12 cellular contexts compared by ENCODE assay signal in the genomic region with DNA sequence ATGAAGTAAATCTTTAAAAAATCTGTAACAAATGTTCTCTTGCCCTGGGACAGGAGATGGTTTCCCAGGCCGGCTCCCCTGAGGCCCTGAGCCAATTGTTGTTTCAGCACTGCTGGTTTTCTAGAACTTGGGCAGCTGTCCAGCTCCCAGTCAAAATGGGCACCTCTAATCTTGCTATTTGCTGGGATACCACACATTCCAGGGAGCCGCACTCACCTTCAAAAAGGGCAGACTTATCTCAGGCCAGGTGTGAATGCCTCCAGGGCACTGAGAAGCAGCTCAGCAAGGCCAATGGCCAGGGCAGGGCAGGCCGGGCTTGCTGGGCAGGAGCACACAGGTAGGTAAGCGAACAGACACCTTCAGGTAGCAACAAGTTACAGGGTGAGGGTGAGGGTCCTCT. TPM values are rescaled to one million over a fixed set of nuclear protein-coding genes. Genes with fewer than 3 reads are reported as not detected.
A peak's percentile ranks its signal among the peaks of the same experiment; 100 is the strongest.
DNase-seq lines count a peak whose midpoint lies in the region; ATAC-seq and TF ChIP-seq lines count a peak whose summit lies in the region.
"Had no signal": no experiment of that assay in that cellular context is flagged by ENCODE, and none has a peak within 500 bp of the region (broad histone marks: within the 10 kb centered on the region; RNA-seq: fewer than 3 reads in every experiment).

No MANE protein-coding gene starts in this region.

- ATAC-seq in Right ventricle myocardium inferior = peak; percentile 9
- ATAC-seq in esophagus mucosa = peak; percentile 48
- ATAC-seq in lung (ENCODE audit: insufficient read depth, low FRiP score) = peak; percentile 67
- ATAC-seq in naive thymus-derived CD8-positive, alpha-beta T cell = no peak
- ATAC-seq: CD8-positive, alpha-beta T cell had no signal

- H3K27ac Mint-ChIP-seq in glutamatergic neuron (ENCODE audit: unreplicated experiment) = no peak overlapping the region
- no peak overlapping the region for H3K27ac Mint-ChIP-seq in naive thymus-derived CD8-positive, alpha-beta T cell
- H3K27ac Mint-ChIP-seq: CD8-positive, alpha-beta T cell had no signal

- H3K27me3 Mint-ChIP-seq in glutamatergic neuron (ENCODE audit: unreplicated experiment) = no peaks in the 10 kb centered on the region
- H3K27me3 Mint-ChIP-seq in naive thymus-derived CD8-positive, alpha-beta T cell = no peaks in the 10 kb centered on the region

- intact Hi-C loops in Right ventricle myocardium inferior (cut with DNase I) = no loop called here
- intact Hi-C loops in cardiac septum (cut with DNase I) = no loop called here

- H3K9me3 ChIP-seq in lung (ENCODE audit: control insufficient read depth in 2 of 2, insufficient read depth in 1 of 2, low read length in 1 of 2) = no peaks in the 10 kb centered on the region

- no peak overlapping the region for H3K4me3 ChIP-seq in lung

- H3K36me3 ChIP-seq in lung (ENCODE audit: control insufficient read depth in 2 of 2, insufficient read depth in 2 of 2, low read length in 2 of 2) = peaks cover 0 to 2% of the 10 kb centered on the region in 2 donors

- H3K4me1 ChIP-seq in lung (ENCODE audit: control insufficient read depth in 2 of 2, insufficient read depth in 2 of 2, low read length in 2 of 2) = peaks cover 0 to 4% of the 10 kb centered on the region in 2 donors

- no peaks in the 10 kb centered on the region for H3K27me3 ChIP-seq in lung (ENCODE audit: control insufficient read depth, insufficient read depth)

- DNase-seq in Right ventricle myocardium inferior (ENCODE audit: missing footprints) = peak; percentile 61
- DNase-seq in cardiac septum (ENCODE audit: low spot score) = no peak
- peak; percentile 80 for DNase-seq in lung (ENCODE audit: low spot score)
- DNase-seq in SKM-1 (lab: John Stamatoyannopoulos, UW; ENCODE audit: unreplicated experiment) = no peak
- DNase-seq in glutamatergic neuron = no peak
- no peak for DNase-seq in naive thymus-derived CD8-positive, alpha-beta T cell
- DNase-seq in KG1 (lab: John Stamatoyannopoulos, UW) = no peak
- DNase-seq: activated CD4-positive, alpha-beta T cell treated with anti-CD3 and anti-CD28 coated beads, Interleukin-2, amount 50 U/mL, for 48 hours; activated effector memory CD4-positive, alpha-beta T cell treated with Interleukin-2 at 50 U/mL for 16 hours; CD8-positive, alpha-beta T cell had no signal

- TF ChIP-seq CTCF in lung (IDR thresholded peaks at IDR 0.05; ENCODE audit: control extremely low read depth, extremely low read depth) = no peak
- no peak for TF ChIP-seq CTCF in glutamatergic neuron (IDR thresholded peaks at IDR 0.05; ENCODE audit: partially characterized antibody, unreplicated experiment)

- peak overlapping the region in 1 of 2 donors; percentile 60 for H3K27ac ChIP-seq in lung (ENCODE audit: low read depth in 1 of 2, low read length in 1 of 2)
- H3K27ac ChIP-seq: 22Rv1 had no signal

- POLR2A ChIA-PET in naive thymus-derived CD8-positive, alpha-beta T cell (lab: Charles Lee) = no interaction called here

- peaks cover 2% of the 10 kb centered on the region for H3K9me3 Mint-ChIP-seq in glutamatergic neuron (ENCODE audit: unreplicated experiment)
- no peaks in the 10 kb centered on the region for H3K9me3 Mint-ChIP-seq in naive thymus-derived CD8-positive, alpha-beta T cell
- H3K9me3 Mint-ChIP-seq: CD8-positive, alpha-beta T cell had no signal

- H3K36me3 Mint-ChIP-seq in glutamatergic neuron (ENCODE audit: unreplicated experiment) = peaks cover 4% of the 10 kb centered on the region
- peaks cover 5 to 32% (median 22%) of the 10 kb centered on the region in 3 donors for H3K36me3 Mint-ChIP-seq in naive thymus-derived CD8-positive, alpha-beta T cell

- WGBS in lung, 2 donors = 61 to 77% methylated on average over 4 of the region's 4 CpGs

- H3K4me1 Mint-ChIP-seq in glutamatergic neuron (ENCODE audit: low read depth, unreplicated experiment) = no peaks in the 10 kb centered on the region
- H3K4me1 Mint-ChIP-seq in naive thymus-derived CD8-positive, alpha-beta T cell = peaks cover 0 to 2% (median 0%) of the 10 kb centered on the region in 4 donors

- H3K4me3 Mint-ChIP-seq in glutamatergic neuron (ENCODE audit: unreplicated experiment) = no peak overlapping the region
- H3K4me3 Mint-ChIP-seq in naive thymus-derived CD8-positive, alpha-beta T cell = no peak overlapping the region
- H3K4me3 Mint-ChIP-seq: CD8-positive, alpha-beta T cell had no signal

RNA-seq across cellular contexts. Expression of a gene that starts 24.4 kb away (rescaled TPM):
- total RNA-seq in Right ventricle myocardium inferior (31.9 TPM), cardiac septum (22.6 TPM), esophagus mucosa (145 TPM), lung (10 to 100 TPM; 24.2 to 32.1 TPM), glutamatergic neuron (ENCODE audit: unreplicated experiment) (15.9 TPM)
- polyA plus RNA-seq in lung = 10 to 100 TPM; 10.2 to 17.8 TPM
- total RNA-seq in naive thymus-derived CD8-positive, alpha-beta T cell = 1 to 10 TPM; 6.8 to 8.6 TPM
- 1 to 10 TPM; 1.3 to 4.8 (median 2.6) TPM for polyA plus RNA-seq in naive thymus-derived CD8-positive, alpha-beta T cell

RNA-seq across cellular contexts. Expression of a gene that starts 39.9 kb away (rescaled TPM):
- total RNA-seq in Right ventricle myocardium inferior (8.7 TPM), cardiac septum (13.8 TPM), esophagus mucosa (10.6 TPM), lung (10 to 100 TPM; 10.9 to 25.8 TPM), glutamatergic neuron (ENCODE audit: unreplicated experiment) (229 TPM)
- 1 to 10 TPM; 3.8 TPM for polyA plus RNA-seq in lung
- total RNA-seq in naive thymus-derived CD8-positive, alpha-beta T cell = 10 to 100 TPM; 27.5 to 32.3 TPM
- 10 to 100 TPM; 13.8 to 22.0 (median 16.8) TPM for polyA plus RNA-seq in naive thymus-derived CD8-positive, alpha-beta T cell

RNA-seq across cellular contexts. Expression of a gene that starts 40.2 kb away (rescaled TPM):
- total RNA-seq in Right ventricle myocardium inferior (0.84 TPM), cardiac septum (1.2 TPM), esophagus mucosa (8.0 TPM), lung (1 to 10 TPM in 1 of 2 donors, under 1 TPM in 1; 1.00 to 2.4 TPM), glutamatergic neuron (ENCODE audit: unreplicated experiment) (not detected)
- 1 to 10 TPM; 1.3 to 1.4 TPM for polyA plus RNA-seq in lung
- under 1 TPM; 0.62 to 0.77 TPM for total RNA-seq in naive thymus-derived CD8-positive, alpha-beta T cell
- not detected for polyA plus RNA-seq in naive thymus-derived CD8-positive, alpha-beta T cell
- total RNA-seq: CD8-positive, alpha-beta T cell had no signal

Comparison
In these comparisons a context has a peak if more than half of its experiments do, and no peak if none do; other contexts are left out.
1. DNase-seq: peak in Right ventricle myocardium inferior (single experiment) and lung (single experiment); none in cardiac septum (single experiment), SKM-1 (single experiment), glutamatergic neuron (single experiment), naive thymus-derived CD8-positive, alpha-beta T cell (0 of 10) and KG1 (single experiment).
2. ATAC-seq: peak in Right ventricle myocardium inferior (single experiment), esophagus mucosa (single experiment) and lung (single experiment); none in naive thymus-derived CD8-positive, alpha-beta T cell (0 of 2).